ENCODE assay signal across 1 cellular context in the genomic region with DNA sequence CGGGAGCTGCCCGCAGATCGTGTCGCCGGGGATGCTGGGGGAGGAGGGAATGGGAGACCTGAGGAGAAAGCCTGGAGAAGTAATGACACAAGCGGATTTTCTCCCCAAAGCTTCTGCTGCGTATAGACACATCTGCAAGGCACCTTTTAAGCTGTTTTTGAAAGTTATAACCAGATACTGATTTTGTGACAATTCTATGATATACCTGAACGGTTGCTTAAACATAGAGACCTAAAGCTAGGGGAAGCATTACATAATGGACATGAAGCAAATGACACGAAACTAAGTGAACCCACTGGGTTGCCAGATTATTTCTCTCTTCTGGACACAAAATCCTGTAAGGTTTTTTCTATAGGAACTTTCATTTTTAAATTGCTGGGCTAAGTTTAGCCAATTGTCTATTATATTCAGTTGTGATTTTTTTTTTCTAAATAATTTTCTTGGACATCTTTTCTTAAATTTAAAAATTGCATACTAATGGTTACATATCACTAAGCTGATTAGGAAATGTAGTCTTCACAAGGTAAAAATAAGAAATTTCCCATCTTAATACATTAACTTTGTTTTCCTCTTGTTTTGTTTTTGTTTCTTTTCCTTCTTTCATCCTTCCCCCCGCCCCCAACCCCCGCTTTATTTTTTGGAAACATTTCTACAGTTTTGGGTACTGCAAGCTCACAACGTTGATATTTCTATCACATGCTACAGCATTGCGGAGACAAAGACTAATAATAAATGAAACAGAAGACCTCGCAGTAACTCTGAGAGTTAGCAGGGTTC.
TF ChIP-seq lines count a peak whose summit lies in the region.

No MANE protein-coding gene starts in this region.

TF ChIP-seq in K562, 482 proteins besides CTCF, POLR2A, EP300 and RAD21 (continued from another document):
- TF ChIP-seq, protein P1, sequence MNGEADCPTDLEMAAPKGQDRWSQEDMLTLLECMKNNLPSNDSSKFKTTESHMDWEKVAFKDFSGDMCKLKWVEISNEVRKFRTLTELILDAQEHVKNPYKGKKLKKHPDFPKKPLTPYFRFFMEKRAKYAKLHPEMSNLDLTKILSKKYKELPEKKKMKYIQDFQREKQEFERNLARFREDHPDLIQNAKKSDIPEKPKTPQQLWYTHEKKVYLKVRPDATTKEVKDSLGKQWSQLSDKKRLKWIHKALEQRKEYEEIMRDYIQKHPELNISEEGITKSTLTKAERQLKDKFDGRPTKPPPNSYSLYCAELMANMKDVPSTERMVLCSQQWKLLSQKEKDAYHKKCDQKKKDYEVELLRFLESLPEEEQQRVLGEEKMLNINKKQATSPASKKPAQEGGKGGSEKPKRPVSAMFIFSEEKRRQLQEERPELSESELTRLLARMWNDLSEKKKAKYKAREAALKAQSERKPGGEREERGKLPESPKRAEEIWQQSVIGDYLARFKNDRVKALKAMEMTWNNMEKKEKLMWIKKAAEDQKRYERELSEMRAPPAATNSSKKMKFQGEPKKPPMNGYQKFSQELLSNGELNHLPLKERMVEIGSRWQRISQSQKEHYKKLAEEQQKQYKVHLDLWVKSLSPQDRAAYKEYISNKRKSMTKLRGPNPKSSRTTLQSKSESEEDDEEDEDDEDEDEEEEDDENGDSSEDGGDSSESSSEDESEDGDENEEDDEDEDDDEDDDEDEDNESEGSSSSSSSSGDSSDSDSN (IDR thresholded peaks at IDR 0.05; ENCODE audit: borderline replicate concordance in 1 of 2, low read depth in 2 of 2, low read length in 2 of 2): 0 out of 4 replicates have a peak, but pooled peaks of 1 of the 2 experiments have one; percentile 83
